Comparison of ENCODE assay signal across 17 cellular contexts in the genomic region with DNA sequence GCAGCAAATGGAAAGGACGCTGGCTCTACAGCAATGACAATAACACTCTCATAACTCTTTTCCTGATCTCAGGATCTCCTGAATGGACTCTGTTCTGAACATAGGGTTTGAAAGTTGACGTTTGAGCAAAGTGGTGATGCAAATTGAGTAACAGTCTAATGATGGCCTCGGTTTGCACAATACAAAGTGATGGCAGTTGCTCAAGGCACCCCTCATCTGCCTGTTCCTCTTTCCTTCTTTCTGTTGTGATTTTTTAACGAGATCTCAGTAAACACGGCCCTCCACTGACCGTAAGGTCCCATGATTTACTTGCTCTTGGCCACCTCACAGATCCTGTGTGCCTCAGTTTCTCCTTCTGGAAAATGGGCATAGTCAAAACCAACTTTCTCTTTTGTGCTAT.
DNase-seq lines count a peak whose midpoint lies in the region; ATAC-seq and TF ChIP-seq lines count a peak whose summit lies in the region.
"Had no signal": no experiment of that assay in that cellular context is flagged by ENCODE, and none has a peak within 500 bp of the region (broad histone marks: within the 10 kb centered on the region; RNA-seq: fewer than 3 reads in every experiment).

No MANE protein-coding gene starts in this region.

- TF ChIP-seq RAD21 in IMR-90 (IDR thresholded peaks at IDR 0.05; ENCODE audit: low read length) = no peak

- peak overlapping the region; percentile 74; the same call in 1 of the 2 replicates for H4K5ac ChIP-seq in IMR-90 (ENCODE audit: low read depth, low read length)

- dilution Hi-C loops in IMR-90 (cut with HindIII; ENCODE audit: low sequenced_read_pairs, unreplicated experiment) = no loop called here

- no TSS peak for BruUV-seq in IMR-90 (replicated peaks; lab: Mats Ljungman, UMichigan)

- ATAC-seq in IMR-90 (ENCODE audit: low read depth) (no peak), lower lobe of right lung (peak; percentile 33 to 42), HG03108 (IDR thresholded peaks at IDR 0.05; ENCODE audit: unreplicated experiment) (no peak)

- no peaks in the 10 kb centered on the region for H4K20me1 ChIP-seq in IMR-90 (ENCODE audit: insufficient read depth, low read length)

- WGBS in IMR-90 (ENCODE audit: extremely low coverage in 2 of 2, insufficient read length in 1 of 2), 2 experiments = no CpG with 5 or more reads among the region's 6 CpGs

- 0 out of 2 replicates have a peak overlapping the region, but pooled peaks have one; percentile 3 for H3K14ac ChIP-seq in IMR-90 (replicated peaks; ENCODE audit: low read depth, low read length)

- no peak overlapping the region for H2AK9ac ChIP-seq in IMR-90 (replicated peaks; ENCODE audit: low read depth, low read length, poor library complexity)

- no peak overlapping the region for H2BK120ac ChIP-seq in IMR-90 (ENCODE audit: low read depth, low read length)

- H2BK15ac ChIP-seq in IMR-90 (ENCODE audit: low read depth, low read length) = no peak overlapping the region

- H3K18ac ChIP-seq in IMR-90 (ENCODE audit: low read depth, low read length) = peak overlapping the region; percentile 47; the same call in 1 of the 2 replicates

- H3K4me3 ChIP-seq in IMR-90 (ENCODE audit: insufficient read depth, low read depth, low read length) (no peak overlapping the region), NB4 (ENCODE audit: low read depth, low read length) (no peak overlapping the region), lower lobe of right lung (no peak overlapping the region)
- H3K4me3 ChIP-seq: SJCRH30 had no signal

- H3K79me1 ChIP-seq in IMR-90 (ENCODE audit: low read depth in 1 of 2, low read length in 2 of 2) = no peaks in the 10 kb centered on the region

- no peaks in the 10 kb centered on the region for H3K27me3 ChIP-seq in IMR-90 (ENCODE audit: control insufficient read depth, insufficient read depth, low read length)
- H3K27me3 ChIP-seq in lower lobe of right lung (ENCODE audit: low read depth) = no peaks in the 10 kb centered on the region
- H3K27me3 ChIP-seq: SJCRH30 had no signal

- H4K8ac ChIP-seq in IMR-90 (ENCODE audit: low read depth in 2 of 2, low read length in 2 of 2) = no peak overlapping the region

- intact Hi-C loops in IMR-90 (cut with micrococcal nuclease) = no loop called here
- intact Hi-C loops in lower lobe of right lung (cut with DNase I) = no loop called here
- intact Hi-C loops in cardiac septum (cut with DNase I) = no loop called here

- H2BK20ac ChIP-seq in IMR-90 (ENCODE audit: low read depth, low read length) = no peak overlapping the region

- no peak for TF ChIP-seq POLR2A in IMR-90 (IDR thresholded peaks at IDR 0.05; ENCODE audit: low read depth, low read length)
- no peak for TF ChIP-seq POLR2A in NB4 (IDR thresholded peaks at IDR 0.05; ENCODE audit: extremely low read depth, insufficient read length)

- no peak overlapping the region for H3K9ac ChIP-seq in IMR-90 (ENCODE audit: low read depth, low read length)

- H3K4me1 ChIP-seq in IMR-90 (ENCODE audit: control insufficient read depth, insufficient read depth, low read length) (peaks cover 1% of the 10 kb centered on the region; the same call in 1 of the 2 replicates), lower lobe of right lung (no peaks in the 10 kb centered on the region)

- H2BK5ac ChIP-seq in IMR-90 (ENCODE audit: low read depth, low read length, poor library complexity, severe bottlenecking) = peak overlapping the region; percentile 53

- no peak overlapping the region for H3K4ac ChIP-seq in IMR-90 (ENCODE audit: low read depth, low read length)

- H3K4me2 ChIP-seq in IMR-90 (ENCODE audit: low read depth, low read length) = no peak overlapping the region

- peaks cover 4% of the 10 kb centered on the region for H3K36me3 ChIP-seq in IMR-90 (ENCODE audit: control insufficient read depth, insufficient read depth, low read length)
- H3K36me3 ChIP-seq in lower lobe of right lung = no peaks in the 10 kb centered on the region
- H3K36me3 ChIP-seq: SJCRH30 had no signal

- H3K56ac ChIP-seq in IMR-90 (ENCODE audit: extremely low read depth, insufficient read depth, low read length) = no peak overlapping the region

- H3K9me1 ChIP-seq in IMR-90 (ENCODE audit: insufficient read depth, low read length) = 0 out of 2 replicates have a peak, but pooled peaks cover 6% of the 10 kb centered on the region

- no peak overlapping the region for H3K27ac ChIP-seq in IMR-90 (ENCODE audit: insufficient read depth, low read length)
- no peak overlapping the region for H3K27ac ChIP-seq in lower lobe of right lung
- H3K27ac ChIP-seq: SJCRH30 had no signal

- no peak overlapping the region for H2AFZ ChIP-seq in IMR-90 (replicated peaks; ENCODE audit: low read length, poor library complexity)

- no peak for DNase-seq in IMR-90
- peak; percentile 54 for DNase-seq in NB4 (ENCODE audit: low read depth)
- peak; percentile 53 for DNase-seq in SIG-M5 (lab: John Stamatoyannopoulos, UW)
- DNase-seq in lower lobe of right lung = no peak
- DNase-seq in central memory CD4-positive, alpha-beta T cell = no peak
- DNase-seq in GDM1 (lab: John Stamatoyannopoulos, UW) = no peak
- no peak for DNase-seq in cardiac septum (ENCODE audit: low spot score)
- DNase-seq: CD4-positive, alpha-beta memory T cell; DMS153; Kasumi-1; NCI-H1105 treated with DMSO at 0.1 percent for 48 hours; NCI-H2029 treated with DMSO at 0.1 percent for 48 hours; NCI-H345; NCI-H524; NCI-H774; SJCRH30 had no signal

- TF ChIP-seq CTCF in IMR-90 (conservative IDR thresholded peaks at IDR 0.05; ENCODE audit: low read depth, low read length) = no peak
- no peak for TF ChIP-seq CTCF in NB4 (IDR thresholded peaks at IDR 0.05; ENCODE audit: low read depth, low read length)
- no peak for TF ChIP-seq CTCF in lower lobe of right lung (IDR thresholded peaks at IDR 0.05)

- no peak overlapping the region for H4K91ac ChIP-seq in IMR-90 (ENCODE audit: insufficient read depth, low read depth, low read length)

- H2AK5ac ChIP-seq in IMR-90 (ENCODE audit: low read depth, low read length) = no peak overlapping the region

- in situ Hi-C loops in IMR-90 (cut with MboI; ENCODE audit: low sequenced_read_pairs) = no loop called here

- CTCF ChIA-PET in IMR-90 (lab: Yijun Ruan, JAX) = no interaction called here

- no peak overlapping the region for H3K23ac ChIP-seq in IMR-90 (ENCODE audit: low read depth, low read length)

- POLR2A ChIA-PET in IMR-90 (lab: Charles Lee; ENCODE audit: unreplicated experiment) = interaction anchor here (0.6 kb wide), 1 partner anchor 166 kb away, joined by 3 read pairs; no protein-coding TSS in a partner anchor

- H3K9me3 ChIP-seq in IMR-90 (ENCODE audit: control insufficient read depth, insufficient read depth, low read length) (no peaks in the 10 kb centered on the region; the same call in 1 of the 2 replicates), lower lobe of right lung (no peaks in the 10 kb centered on the region)
- H3K9me3 ChIP-seq: SJCRH30 had no signal

TF ChIP-seq in IMR-90, 13 proteins besides CTCF, POLR2A, EP300 and RAD21:
- TF ChIP-seq SMC3 (IDR thresholded peaks at IDR 0.05; ENCODE audit: low read depth, low read length) (no peak), RCOR1 (IDR thresholded peaks at IDR 0.05; ENCODE audit: insufficient replicate concordance, low read length) (no peak), CEBPB (IDR thresholded peaks at IDR 0.05; ENCODE audit: low read depth, low read length) (no peak), MAFK (IDR thresholded peaks at IDR 0.05; ENCODE audit: low read depth, low read length) (no peak), RFX5 (IDR thresholded peaks at IDR 0.05; ENCODE audit: low read depth, low read length) (no peak), MAZ (IDR thresholded peaks at IDR 0.05; ENCODE audit: borderline replicate concordance, low read depth, low read length) (no peak), NFE2L2 (IDR thresholded peaks at IDR 0.05; ENCODE audit: low read depth, low read length) (no peak)
- TF ChIP-seq, protein P1, sequence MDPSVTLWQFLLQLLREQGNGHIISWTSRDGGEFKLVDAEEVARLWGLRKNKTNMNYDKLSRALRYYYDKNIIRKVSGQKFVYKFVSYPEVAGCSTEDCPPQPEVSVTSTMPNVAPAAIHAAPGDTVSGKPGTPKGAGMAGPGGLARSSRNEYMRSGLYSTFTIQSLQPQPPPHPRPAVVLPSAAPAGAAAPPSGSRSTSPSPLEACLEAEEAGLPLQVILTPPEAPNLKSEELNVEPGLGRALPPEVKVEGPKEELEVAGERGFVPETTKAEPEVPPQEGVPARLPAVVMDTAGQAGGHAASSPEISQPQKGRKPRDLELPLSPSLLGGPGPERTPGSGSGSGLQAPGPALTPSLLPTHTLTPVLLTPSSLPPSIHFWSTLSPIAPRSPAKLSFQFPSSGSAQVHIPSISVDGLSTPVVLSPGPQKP (IDR thresholded peaks at IDR 0.05; ENCODE audit: borderline replicate concordance, low read depth, low read length) = no peak
- TF ChIP-seq, protein P2, sequence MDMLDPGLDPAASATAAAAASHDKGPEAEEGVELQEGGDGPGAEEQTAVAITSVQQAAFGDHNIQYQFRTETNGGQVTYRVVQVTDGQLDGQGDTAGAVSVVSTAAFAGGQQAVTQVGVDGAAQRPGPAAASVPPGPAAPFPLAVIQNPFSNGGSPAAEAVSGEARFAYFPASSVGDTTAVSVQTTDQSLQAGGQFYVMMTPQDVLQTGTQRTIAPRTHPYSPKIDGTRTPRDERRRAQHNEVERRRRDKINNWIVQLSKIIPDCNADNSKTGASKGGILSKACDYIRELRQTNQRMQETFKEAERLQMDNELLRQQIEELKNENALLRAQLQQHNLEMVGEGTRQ (IDR thresholded peaks at IDR 0.05; ENCODE audit: low read depth, low read length) = no peak

Comparison
In these comparisons a context has a peak if more than half of its experiments do, and no peak if none do; other contexts are left out.
1. ATAC-seq: peak in lower lobe of right lung (2 of 2); none in IMR-90 (single experiment) and HG03108 (single experiment).
2. DNase-seq: peak in NB4 (single experiment) and SIG-M5 (single experiment); none in IMR-90 (single experiment), lower lobe of right lung (single experiment), central memory CD4-positive, alpha-beta T cell (single experiment), GDM1 (single experiment) and cardiac septum (single experiment).